ENCODE assay signal across 31 cellular contexts in the genomic region with DNA sequence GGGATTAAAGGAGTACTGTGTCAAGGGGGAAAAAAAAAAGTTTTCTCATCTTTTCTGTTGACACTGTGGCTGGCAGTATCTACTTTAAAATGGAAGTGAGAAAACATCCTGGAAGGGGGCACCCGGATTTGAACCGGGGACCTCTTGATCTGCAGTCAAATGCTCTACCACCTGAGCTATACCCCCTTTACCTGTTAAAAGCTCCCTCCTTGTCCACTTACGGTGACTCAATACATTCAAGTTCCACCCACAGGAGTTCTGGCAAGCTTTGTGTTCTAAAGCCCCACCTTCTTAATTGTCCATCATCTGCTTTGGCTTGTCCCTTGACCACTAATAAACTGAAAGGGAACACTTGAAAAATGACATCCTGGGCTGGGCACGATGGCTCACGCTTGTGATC.
DNase-seq lines count a peak whose midpoint lies in the region; ATAC-seq, FAIRE-seq and TF ChIP-seq lines count a peak whose summit lies in the region.
"Had no signal": no experiment of that assay in that cellular context is flagged by ENCODE, and none has a peak within 500 bp of the region (broad histone marks: within the 10 kb centered on the region; RNA-seq: fewer than 3 reads in every experiment).

No MANE protein-coding gene starts in this region.

- H2BK12ac ChIP-seq in H1 (ENCODE audit: low read depth, low read length): no peak overlapping the region

- H4K91ac ChIP-seq in H1 (replicated peaks; ENCODE audit: insufficient read length, low read length): no peak overlapping the region

- H3K4me3 ChIP-seq in H1 (ENCODE audit: extremely low read depth in 1 of 4, insufficient read depth in 2 of 4, low read depth in 3 of 4, low read length in 4 of 4): no peak overlapping the region
- H3K4me3 ChIP-seq: gastrocnemius medialis, lower lobe of right lung, neural progenitor cell, testis, vagina had no signal

- H3K4ac ChIP-seq in H1 (replicated peaks; ENCODE audit: insufficient read length, low read depth, low read length): no peak overlapping the region

- H2AFZ ChIP-seq in H1 (ENCODE audit: low read length): no peak overlapping the region
- H2AFZ ChIP-seq: neural progenitor cell had no signal

- no peak for TF ChIP-seq CTCF in H1 (IDR thresholded peaks at IDR 0.05; ENCODE audit: control extremely low read depth in 1 of 3, insufficient read depth in 1 of 3, low read depth in 1 of 3, low read length in 3 of 3)

- no peak overlapping the region for H2BK15ac ChIP-seq in H1 (ENCODE audit: low read length)

- FAIRE-seq in H1 (lab: Jason Lieb, UNC): no peak
- FAIRE-seq: keratinocyte had no signal

- peaks cover 0 to 3% of the 10 kb centered on the region in 2 experiments for H4K20me1 ChIP-seq in H1 (replicated peaks in 1 of 2; ENCODE audit: control insufficient read depth in 1 of 2, insufficient read depth in 2 of 2, low read length in 2 of 2)

- TF ChIP-seq POLR2A in H1 (IDR thresholded peaks at IDR 0.05; ENCODE audit: control extremely low read depth in 1 of 2, low read depth in 2 of 2, low read length in 2 of 2): peak in 1 of 2 experiments; percentile 50; a peak in 1 of 3 replicates

- H3K79me2 ChIP-seq in H1 (ENCODE audit: control insufficient read depth in 1 of 2, insufficient read depth in 2 of 2, low read length in 2 of 2): peaks cover 0 to 46% of the 10 kb centered on the region in 2 experiments; a peak in 3 of 4 replicates

- H3K18ac ChIP-seq in H1 (ENCODE audit: extremely low read depth, low read length): no peak overlapping the region

- no peak overlapping the region for H2BK20ac ChIP-seq in H1 (ENCODE audit: low read length)

- peaks cover 3% of the 10 kb centered on the region; the same call in 1 of the 2 replicates for H3K79me1 ChIP-seq in H1 (ENCODE audit: low read depth, low read length)

- peak; percentile 11 for DNase-seq in stimulated activated naive CD8-positive, alpha-beta T cell treated with anti-CD3 and anti-CD28 coated beads, Interleukin-15, Interleukin-2, amounts not matched to agents 100 U/mL and 50 U/mL, for 24 hours
- no peak for DNase-seq in stimulated activated naive CD8-positive, alpha-beta T cell treated with anti-CD3 and anti-CD28 coated beads, Interleukin-15, amount 100 ng/mL, for 72 hours
- peak; percentile 9 for DNase-seq in LoVo (ENCODE audit: low spot score)
- no peak for DNase-seq in H1 (ENCODE audit: low read depth in 1 of 2, low spot score in 2 of 2)
- DNase-seq in COLO829 (ENCODE audit: low spot score): no peak
- DNase-seq: activated CD4-positive, alpha-beta T cell treated with anti-CD3 and anti-CD28 coated beads, Interleukin-2, amount 10 ng/mL, durations not matched to agents 7 days and 5 days; activated CD8-positive, alpha-beta memory T cell treated with anti-CD3 and anti-CD28 coated beads, Interleukin-2, amount 50 U/mL, for 4 hours; activated effector memory CD4-positive, alpha-beta T cell treated with Interleukin-2 at 50 U/mL for 16 hours; AML-193; CD8-positive, alpha-beta T cell; DMS79; effector CD8-positive, alpha-beta T cell; gastrocnemius medialis; HCEC 1CT; hypothalamus; KBM-7; lower lobe of right lung; MV-4-11; NCI-H1694; OCI-M1; posterior cingulate gyrus; T-helper 17 cell; testis had no signal

- no peak for ATAC-seq in stimulated activated naive CD8-positive, alpha-beta T cell treated with anti-CD3 and anti-CD28 coated beads, Interleukin-15, Interleukin-2, amounts not matched to agents 100 U/mL and 50 U/mL, for 24 hours
- no peak for ATAC-seq in stimulated activated naive CD8-positive, alpha-beta T cell treated with anti-CD3 and anti-CD28 coated beads, Interleukin-15, amount 100 ng/mL, for 72 hours
- ATAC-seq in GM19452 (IDR thresholded peaks at IDR 0.05; ENCODE audit: unreplicated experiment): no peak
- no peak for ATAC-seq in GM19351 (IDR thresholded peaks at IDR 0.05; ENCODE audit: unreplicated experiment)
- ATAC-seq: CD8-positive, alpha-beta T cell; esophagus mucosa; gastrocnemius medialis; lower lobe of right lung; sciatic nerve; stimulated activated effector memory CD8-positive, alpha-beta T cell treated with anti-CD3 and anti-CD28 coated beads, Interleukin-12 subunit alpha, Interleukin-12 subunit beta, amount 100 ng/mL, for 72 hours; T-helper 17 cell had no signal

- no peak overlapping the region for H2AK5ac ChIP-seq in H1 (ENCODE audit: low read depth, low read length)

- H3K36me3 ChIP-seq in H1 (ENCODE audit: control insufficient read depth in 2 of 4, insufficient read depth in 4 of 4, low read length in 3 of 4): no peaks in the 10 kb centered on the region; a peak in 1 of 8 replicates
- H3K36me3 ChIP-seq: gastrocnemius medialis, lower lobe of right lung, vagina had no signal

- H3K27ac Mint-ChIP-seq in stimulated activated naive CD8-positive, alpha-beta T cell treated with anti-CD3 and anti-CD28 coated beads, Interleukin-15, amount 100 ng/mL, for 72 hours: peak overlapping the region in 1 of 2 donors; percentile 63
- H3K27ac Mint-ChIP-seq: CD8-positive, alpha-beta T cell; neural progenitor cell; stimulated activated effector memory CD8-positive, alpha-beta T cell treated with anti-CD3 and anti-CD28 coated beads, Interleukin-12 subunit alpha, Interleukin-12 subunit beta, amount 100 ng/mL, for 72 hours; T-helper 17 cell had no signal

- H3K27ac ChIP-seq in H1 (ENCODE audit: low read depth, low read length): no peak overlapping the region
- H3K27ac ChIP-seq: gastrocnemius medialis, lower lobe of right lung, neural progenitor cell, testis, vagina had no signal

- no peak for TF ChIP-seq EP300 in H1 (IDR thresholded peaks at IDR 0.05; ENCODE audit: borderline replicate concordance in 1 of 2, low read depth in 2 of 2, low read length in 2 of 2)

- H4K5ac ChIP-seq in H1 (ENCODE audit: insufficient read length, low read depth, low read length): no peak overlapping the region

- H2BK5ac ChIP-seq in H1 (ENCODE audit: low read depth, low read length): no peak overlapping the region

- H3K56ac ChIP-seq in H1 (replicated peaks; ENCODE audit: insufficient read length, low read depth, low read length): no peak overlapping the region

- CTCF ChIA-PET in H1 (lab: Charles Lee; ENCODE audit: partially characterized antibody): no interaction called here

- no peaks in the 10 kb centered on the region for H3K4me1 ChIP-seq in H1 (replicated peaks in 1 of 4; ENCODE audit: control insufficient read depth in 3 of 4, insufficient read depth in 4 of 4, low read length in 3 of 4)
- H3K4me1 ChIP-seq: lower lobe of right lung, neural progenitor cell, testis, vagina had no signal

- H3K14ac ChIP-seq in H1 (ENCODE audit: insufficient read length): no peak overlapping the region

- no peak overlapping the region for H3K4me2 ChIP-seq in H1 (ENCODE audit: insufficient read depth in 1 of 2, low read depth in 2 of 2, low read length in 2 of 2)
- H3K4me2 ChIP-seq: neural progenitor cell had no signal

- H3K4me3 Mint-ChIP-seq in stimulated activated naive CD8-positive, alpha-beta T cell treated with anti-CD3 and anti-CD28 coated beads, Interleukin-15, amount 100 ng/mL, for 72 hours: no peak overlapping the region
- H3K4me3 Mint-ChIP-seq: activated CD4-positive, alpha-beta T cell treated with anti-CD3 and anti-CD28 coated beads, Interleukin-2, amount 10 ng/mL, durations not matched to agents 7 days and 5 days; CD8-positive, alpha-beta T cell; neural progenitor cell; stimulated activated effector memory CD8-positive, alpha-beta T cell treated with anti-CD3 and anti-CD28 coated beads, Interleukin-12 subunit alpha, Interleukin-12 subunit beta, amount 100 ng/mL, for 72 hours; T-helper 17 cell had no signal

- POLR2A ChIA-PET in H1 (lab: Charles Lee; ENCODE audit: partially characterized antibody): no interaction called here

- no peaks in the 10 kb centered on the region for H3K27me3 Mint-ChIP-seq in stimulated activated naive CD8-positive, alpha-beta T cell treated with anti-CD3 and anti-CD28 coated beads, Interleukin-15, amount 100 ng/mL, for 72 hours
- H3K27me3 Mint-ChIP-seq: T-helper 17 cell had no signal

- TF ChIP-seq RAD21 in H1 (IDR thresholded peaks at IDR 0.05 in 1 of 2, conservative IDR thresholded peaks at IDR 0.05 in 1 of 2; ENCODE audit: low read depth in 2 of 2, low read length in 2 of 2): no peak

- H3K4me1 Mint-ChIP-seq in stimulated activated naive CD8-positive, alpha-beta T cell treated with anti-CD3 and anti-CD28 coated beads, Interleukin-15, amount 100 ng/mL, for 72 hours: no peaks in the 10 kb centered on the region
- H3K4me1 Mint-ChIP-seq: activated CD4-positive, alpha-beta T cell treated with anti-CD3 and anti-CD28 coated beads, Interleukin-2, amount 10 ng/mL, durations not matched to agents 7 days and 5 days; neural progenitor cell; stimulated activated effector memory CD8-positive, alpha-beta T cell treated with anti-CD3 and anti-CD28 coated beads, Interleukin-12 subunit alpha, Interleukin-12 subunit beta, amount 100 ng/mL, for 72 hours had no signal

- no peak overlapping the region for H3K23ac ChIP-seq in H1 (ENCODE audit: insufficient read length)

- H3K27me3 ChIP-seq in H1 (replicated peaks in 1 of 4; ENCODE audit: control insufficient read depth in 3 of 4, extremely low read depth in 1 of 4, insufficient read depth in 3 of 4, low read length in 3 of 4): no peaks in the 10 kb centered on the region
- H3K27me3 ChIP-seq: gastrocnemius medialis, neural progenitor cell, testis, vagina had no signal

- no peak overlapping the region for H3K9ac ChIP-seq in H1 (replicated peaks in 1 of 4; ENCODE audit: extremely low read depth in 1 of 4, low read depth in 3 of 4, low read length in 3 of 4)
- H3K9ac ChIP-seq: neural progenitor cell had no signal

- H4K8ac ChIP-seq in H1 (ENCODE audit: extremely low read depth, insufficient read depth, low read length): no peak overlapping the region

- H3K9me3 Mint-ChIP-seq in stimulated activated naive CD8-positive, alpha-beta T cell treated with anti-CD3 and anti-CD28 coated beads, Interleukin-15, amount 100 ng/mL, for 72 hours: no peaks in the 10 kb centered on the region
- H3K9me3 Mint-ChIP-seq: activated CD4-positive, alpha-beta T cell treated with anti-CD3 and anti-CD28 coated beads, Interleukin-2, amount 10 ng/mL, durations not matched to agents 7 days and 5 days; CD8-positive, alpha-beta T cell; stimulated activated effector memory CD8-positive, alpha-beta T cell treated with anti-CD3 and anti-CD28 coated beads, Interleukin-12 subunit alpha, Interleukin-12 subunit beta, amount 100 ng/mL, for 72 hours had no signal

- WGBS in H1 (ENCODE audit: extremely low coverage in 1 of 2, insufficient coverage in 1 of 2, insufficient read length in 1 of 2, insufficient replicate concordance in 2 of 2, low coverage in 1 of 2, low lambda C conversion rate in 2 of 2, missing lambda C conversion rate in 1 of 2), 2 experiments: 89% methylated on average over 5 of the region's 5 CpGs; no CpG with 5 or more reads in 1 of the 2 experiments

- H3K23me2 ChIP-seq in H1 (ENCODE audit: low read depth, low read length): no peaks in the 10 kb centered on the region

- no peak overlapping the region for H2BK120ac ChIP-seq in H1 (replicated peaks; ENCODE audit: low read depth, low read length)

- H3K9me3 ChIP-seq in H1 (ENCODE audit: insufficient read depth in 2 of 2, low read depth in 1 of 2, low read length in 1 of 2): no peaks in the 10 kb centered on the region
- H3K9me3 ChIP-seq: gastrocnemius medialis, lower lobe of right lung, testis, vagina had no signal

TF ChIP-seq in H1, 55 proteins besides CTCF, POLR2A, EP300 and RAD21 (continues in another document):
- no peak for TF ChIP-seq NRF1 (IDR thresholded peaks at IDR 0.05; ENCODE audit: low read depth, low read length)
- TF ChIP-seq POLR2AphosphoS5 (IDR thresholded peaks at IDR 0.05; ENCODE audit: low read depth, low read length): 0 out of 2 replicates have a peak, but pooled peaks have one; percentile 49

Comparison
In these comparisons a context has a peak if more than half of its experiments do, and no peak if none do; other contexts are left out.
1. DNase-seq: peak in stimulated activated naive CD8-positive, alpha-beta T cell treated with anti-CD3 and anti-CD28 coated beads, Interleukin-15, Interleukin-2, amounts not matched to agents 100 U/mL and 50 U/mL, for 24 hours (single experiment) and LoVo (single experiment); none in stimulated activated naive CD8-positive, alpha-beta T cell treated with anti-CD3 and anti-CD28 coated beads, Interleukin-15, amount 100 ng/mL, for 72 hours (0 of 2), H1 (0 of 2) and COLO829 (single experiment).